In genomic region chr7:123283373-123283772, GRCh38 we compare ENCODE assay signal across 22 cellular contexts.
DNase-seq lines count a peak whose midpoint lies in the region; ATAC-seq, FAIRE-seq and TF ChIP-seq lines count a peak whose summit lies in the region.
"Had no signal": no experiment of that assay in that cellular context is flagged by ENCODE, and none has a peak within 500 bp of the region (broad histone marks: within the 10 kb centered on the region; RNA-seq: fewer than 3 reads in every experiment).

No MANE protein-coding gene starts in this region.

- H2AFZ ChIP-seq in SK-N-SH (ENCODE audit: low read depth) (no peak overlapping the region), astrocyte (ENCODE audit: low read depth, low read length) (no peak overlapping the region)

- no peak for ATAC-seq in HG03159 (IDR thresholded peaks at IDR 0.05; ENCODE audit: unreplicated experiment)
- ATAC-seq: A549; CD8-positive, alpha-beta T cell had no signal

- peak in 1 of 2 experiments; percentile 63; a peak in 1 of 4 replicates for TF ChIP-seq EP300 in SK-N-SH (IDR thresholded peaks at IDR 0.05; ENCODE audit: borderline replicate concordance in 1 of 2, low read depth in 1 of 2, low read length in 1 of 2)

- H4K20me1 ChIP-seq in SK-N-SH (ENCODE audit: insufficient read depth) (no peaks in the 10 kb centered on the region), astrocyte (ENCODE audit: insufficient read depth, low read length) (no peaks in the 10 kb centered on the region)
- H4K20me1 ChIP-seq: BLaER1 treated with 17β-estradiol and CSF1 and Interleukin-3, amounts not matched to agents 10 nM and 100 nM had no signal

- H3K4me1 Mint-ChIP-seq in astrocyte (ENCODE audit: low read depth, unreplicated experiment) = peaks cover 20% of the 10 kb centered on the region
- H3K4me1 Mint-ChIP-seq: B cell had no signal

- peak; percentile 61 for DNase-seq in NCI-H82 (lab: John Stamatoyannopoulos, UW)
- DNase-seq in SK-N-SH = no peak
- no peak for DNase-seq in astrocyte (ENCODE audit: low read depth)
- DNase-seq in NCI-H2171 treated with DMSO at 0.1 percent for 48 hours (lab: John Stamatoyannopoulos, UW) = no peak
- DNase-seq in dermis blood vessel endothelial cell = no peak
- DNase-seq: AML-193; Caco-2; Calu3; CD4-positive, alpha-beta T cell; CD8-positive, alpha-beta T cell; DMS79 treated with DMSO at 0.1 percent for 48 hours; GF-D8 had no signal

- no peak overlapping the region for H3K9ac ChIP-seq in SK-N-SH
- H3K9ac ChIP-seq in astrocyte (ENCODE audit: low read length) = no peak overlapping the region
- H3K9ac ChIP-seq: BLaER1 treated with 17β-estradiol and CSF1 and Interleukin-3, amounts not matched to agents 10 nM and 100 nM had no signal

- H3K79me2 ChIP-seq in SK-N-SH (ENCODE audit: insufficient read depth) (no peaks in the 10 kb centered on the region), astrocyte (ENCODE audit: insufficient read depth, low read length) (no peaks in the 10 kb centered on the region)

- peak overlapping the region; percentile 69 for H3K27ac Mint-ChIP-seq in astrocyte (ENCODE audit: unreplicated experiment)
- H3K27ac Mint-ChIP-seq: B cell; CD4-positive, alpha-beta T cell; CD8-positive, alpha-beta T cell had no signal

- H3F3A ChIP-seq in SK-N-SH (replicated peaks; ENCODE audit: insufficient read depth) = no peaks in the 10 kb centered on the region

- peak overlapping the region in 1 of 2 experiments; percentile 23; a peak in 1 of 4 replicates for H3K27ac ChIP-seq in SK-N-SH (ENCODE audit: low read depth in 2 of 2, low read length in 1 of 2)
- H3K27ac ChIP-seq in astrocyte (ENCODE audit: low read depth, low read length) = no peak overlapping the region
- H3K27ac ChIP-seq: 22Rv1; A549; BLaER1 treated with 17β-estradiol and CSF1 and Interleukin-3, amounts not matched to agents 10 nM and 100 nM; C4-2B had no signal

- H3K4me3 ChIP-seq in SK-N-SH (ENCODE audit: low read depth in 2 of 2, low read length in 1 of 2) = no peak overlapping the region
- H3K4me3 ChIP-seq in astrocyte (ENCODE audit: insufficient read depth, low read depth, low read length) = no peak overlapping the region
- H3K4me3 ChIP-seq: A549; BLaER1 treated with 17β-estradiol and CSF1 and Interleukin-3, amounts not matched to agents 10 nM and 100 nM had no signal

- H3K4me2 ChIP-seq in SK-N-SH = no peak overlapping the region
- H3K4me2 ChIP-seq in astrocyte (ENCODE audit: low read length) = no peak overlapping the region
- H3K4me2 ChIP-seq: A549; BLaER1 treated with 17β-estradiol and CSF1 and Interleukin-3, amounts not matched to agents 10 nM and 100 nM had no signal

- H3K27me3 Mint-ChIP-seq in astrocyte (ENCODE audit: low read depth, unreplicated experiment) = no peaks in the 10 kb centered on the region
- H3K27me3 Mint-ChIP-seq: B cell; CD4-positive, alpha-beta T cell had no signal

- no peaks in the 10 kb centered on the region for H3K9me2 ChIP-seq in SK-N-SH

- TF ChIP-seq RAD21 in SK-N-SH (IDR thresholded peaks at IDR 0.05; ENCODE audit: low read length) = no peak

- 3% methylated on average over 1 of the region's 1 CpG for WGBS in SK-N-SH (ENCODE audit: low lambda C conversion rate)

- H3K36me3 ChIP-seq in SK-N-SH (replicated peaks in 1 of 2; ENCODE audit: control insufficient read depth in 1 of 2, insufficient read depth in 2 of 2, low read length in 1 of 2) = no peaks in the 10 kb centered on the region
- no peaks in the 10 kb centered on the region for H3K36me3 ChIP-seq in astrocyte (ENCODE audit: insufficient read depth, low read length)
- H3K36me3 ChIP-seq: BLaER1 treated with 17β-estradiol and CSF1 and Interleukin-3, amounts not matched to agents 10 nM and 100 nM had no signal

- CTCF ChIA-PET in SK-N-SH (lab: Yijun Ruan, JAX) = interaction anchor here (0.6 to 1.6 kb wide), 4 partner anchors 14 to 68 kb away, joined by 3 to 4 read pairs (median 3); no protein-coding TSS in a partner anchor

- H3K9me3 ChIP-seq in SK-N-SH (no peaks in the 10 kb centered on the region), astrocyte (ENCODE audit: insufficient read depth, low read depth, low read length) (no peaks in the 10 kb centered on the region)
- H3K9me3 ChIP-seq: A549; BLaER1 treated with 17β-estradiol and CSF1 and Interleukin-3, amounts not matched to agents 10 nM and 100 nM; Caco-2 had no signal

- no peak overlapping the region for H3K4me3 Mint-ChIP-seq in astrocyte (ENCODE audit: unreplicated experiment)
- H3K4me3 Mint-ChIP-seq: B cell; CD4-positive, alpha-beta T cell; CD8-positive, alpha-beta T cell had no signal

- no peak for FAIRE-seq in astrocyte (lab: Jason Lieb, UNC)
- FAIRE-seq: A549, D721Med, G401.6, GM12891, GM19239 had no signal

- H3K9me3 Mint-ChIP-seq in astrocyte (ENCODE audit: unreplicated experiment) = no peaks in the 10 kb centered on the region

- H3K36me3 Mint-ChIP-seq in astrocyte (ENCODE audit: low read depth, unreplicated experiment) = no peaks in the 10 kb centered on the region
- H3K36me3 Mint-ChIP-seq: CD8-positive, alpha-beta T cell had no signal

- POLR2A ChIA-PET in SK-N-SH (lab: Yijun Ruan, JAX) = no interaction called here

- H3K4me1 ChIP-seq in SK-N-SH (ENCODE audit: control insufficient read depth in 1 of 2, insufficient read depth in 2 of 2, low read depth in 1 of 2, low read length in 1 of 2) (peaks cover 0 to 8% of the 10 kb centered on the region in 2 experiments; a peak in 2 of 4 replicates), astrocyte (ENCODE audit: insufficient read depth, low read length) (no peaks in the 10 kb centered on the region)
- H3K4me1 ChIP-seq: A549; BLaER1 treated with 17β-estradiol and CSF1 and Interleukin-3, amounts not matched to agents 10 nM and 100 nM; Caco-2 had no signal

- TF ChIP-seq CTCF in SK-N-SH (IDR thresholded peaks at IDR 0.05) = no peak
- TF ChIP-seq CTCF in astrocyte (IDR thresholded peaks at IDR 0.05; ENCODE audit: insufficient read depth, low read depth, low read length) = no peak

- no peaks in the 10 kb centered on the region for H3K27me3 ChIP-seq in SK-N-SH (ENCODE audit: insufficient read depth)
- no peaks in the 10 kb centered on the region for H3K27me3 ChIP-seq in astrocyte (ENCODE audit: insufficient read depth, low read length)
- H3K27me3 ChIP-seq: BLaER1 treated with 17β-estradiol and CSF1 and Interleukin-3, amounts not matched to agents 10 nM and 100 nM had no signal

TF ChIP-seq in SK-N-SH, 30 proteins besides CTCF, POLR2A, EP300 and RAD21:
- no peak for TF ChIP-seq RCOR1 (IDR thresholded peaks at IDR 0.05; ENCODE audit: low read length)
- TF ChIP-seq FOXJ3 (CRISPR knock-in tag; IDR thresholded peaks at IDR 0.05) = no peak
- 0 out of 2 replicates have a peak, but pooled peaks have one; percentile 16 for TF ChIP-seq MXI1 (IDR thresholded peaks at IDR 0.05; ENCODE audit: low read depth, low read length)
